In genomic region chr5:175623086-175623485, GRCh38 we compare ENCODE assay signal across 15 cellular contexts. TPM values are rescaled to one million over a fixed set of nuclear protein-coding genes. Genes with fewer than 3 reads are reported as not detected.
DNase-seq lines count a peak whose midpoint lies in the region; TF ChIP-seq lines count a peak whose summit lies in the region.
"Had no signal": no experiment of that assay in that cellular context is flagged by ENCODE, and none has a peak within 500 bp of the region (broad histone marks: within the 10 kb centered on the region; RNA-seq: fewer than 3 reads in every experiment).

No MANE protein-coding gene starts in this region.

- no peaks in the 10 kb centered on the region for H3K9me3 ChIP-seq in neural progenitor cell (ENCODE audit: low read depth)

- H3K4me3 ChIP-seq in neural progenitor cell = no peak overlapping the region
- H3K4me3 ChIP-seq: BLaER1, GM12878 had no signal

- peaks cover 2% of the 10 kb centered on the region for H3K27me3 Mint-ChIP-seq in glutamatergic neuron (ENCODE audit: unreplicated experiment)
- H3K27me3 Mint-ChIP-seq in neural progenitor cell (ENCODE audit: insufficient read depth, low read depth) = peaks cover 3% of the 10 kb centered on the region
- peaks cover 2% of the 10 kb centered on the region for H3K27me3 Mint-ChIP-seq in T-helper 2 cell treated with Interferon-gamma antibody and Interleukin-4, amounts not matched to agents 5 μg/mL and 100 μg/mL, for 36 hours (ENCODE audit: low read depth)

- no peaks in the 10 kb centered on the region for H3K36me3 ChIP-seq in neural progenitor cell
- H3K36me3 ChIP-seq: BLaER1 had no signal

- no peaks in the 10 kb centered on the region for H4K20me1 ChIP-seq in neural progenitor cell (ENCODE audit: low read depth)
- H4K20me1 ChIP-seq: BLaER1 had no signal

- H3K9ac ChIP-seq in neural progenitor cell = no peak overlapping the region
- H3K9ac ChIP-seq: BLaER1 had no signal

- no peaks in the 10 kb centered on the region for H3K4me1 ChIP-seq in neural progenitor cell
- H3K4me1 ChIP-seq: BLaER1 had no signal

- H2AFZ ChIP-seq in neural progenitor cell (replicated peaks) = no peak overlapping the region

- no peaks in the 10 kb centered on the region for H3K79me2 ChIP-seq in neural progenitor cell (ENCODE audit: low read depth)

- H3K4me1 Mint-ChIP-seq in glutamatergic neuron (ENCODE audit: low read depth, unreplicated experiment) (peaks cover 16% of the 10 kb centered on the region), neural progenitor cell (peaks cover 10% of the 10 kb centered on the region)
- H3K4me1 Mint-ChIP-seq in T-helper 2 cell treated with Interferon-gamma antibody and Interleukin-4, amounts not matched to agents 5 μg/mL and 100 μg/mL, for 36 hours (ENCODE audit: low read depth) = no peaks in the 10 kb centered on the region
- H3K4me1 Mint-ChIP-seq: CD8-positive, alpha-beta memory T cell had no signal

- H3K9me3 Mint-ChIP-seq in glutamatergic neuron (ENCODE audit: unreplicated experiment) (peaks cover 2% of the 10 kb centered on the region), neural progenitor cell (peaks cover 10% of the 10 kb centered on the region)
- peaks cover 26% of the 10 kb centered on the region for H3K9me3 Mint-ChIP-seq in T-helper 2 cell treated with Interferon-gamma antibody and Interleukin-4, amounts not matched to agents 5 μg/mL and 100 μg/mL, for 36 hours

- no peak overlapping the region for H3K4me3 Mint-ChIP-seq in glutamatergic neuron (ENCODE audit: unreplicated experiment)
- H3K4me3 Mint-ChIP-seq in neural progenitor cell = no peak overlapping the region
- H3K4me3 Mint-ChIP-seq in T-helper 2 cell treated with Interferon-gamma antibody and Interleukin-4, amounts not matched to agents 5 μg/mL and 100 μg/mL, for 36 hours = no peak overlapping the region
- H3K4me3 Mint-ChIP-seq: CD8-positive, alpha-beta memory T cell had no signal

- TF ChIP-seq CTCF in glutamatergic neuron (IDR thresholded peaks at IDR 0.05; ENCODE audit: partially characterized antibody, unreplicated experiment) = no peak
- no peak for TF ChIP-seq CTCF in neural progenitor cell (IDR thresholded peaks at IDR 0.05)

- H3K27me3 ChIP-seq in neural progenitor cell = no peaks in the 10 kb centered on the region
- H3K27me3 ChIP-seq: BLaER1 had no signal

- H3F3A ChIP-seq in neural progenitor cell (ENCODE audit: low read depth) = no peaks in the 10 kb centered on the region

- DNase-seq in DMS 273 (lab: John Stamatoyannopoulos, UW; ENCODE audit: unreplicated experiment) = peak; percentile 41
- DNase-seq in DMS 273 treated with DMSO at 0.1 percent for 48 hours (lab: John Stamatoyannopoulos, UW) = no peak
- peak; percentile 35 for DNase-seq in SK-N-DZ (ENCODE audit: low spot score)
- DNase-seq in glutamatergic neuron = peak; percentile 36
- DNase-seq in neural progenitor cell (ENCODE audit: low spot score) = no peak
- no peak for DNase-seq in NCI-H1048 (lab: John Stamatoyannopoulos, UW)
- DNase-seq in T-helper 2 cell treated with Interferon-gamma antibody and Interleukin-4, amounts not matched to agents 5 μg/mL and 100 μg/mL, for 36 hours (ENCODE audit: low spot score) = no peak
- no peak for DNase-seq in T1000 (lab: John Stamatoyannopoulos, UW)
- DNase-seq: AML-193; Caco-2; CD8-positive, alpha-beta memory T cell had no signal

- H3K36me3 Mint-ChIP-seq in glutamatergic neuron (ENCODE audit: unreplicated experiment) (no peaks in the 10 kb centered on the region), neural progenitor cell (peaks cover 2% of the 10 kb centered on the region)
- no peaks in the 10 kb centered on the region for H3K36me3 Mint-ChIP-seq in T-helper 2 cell treated with Interferon-gamma antibody and Interleukin-4, amounts not matched to agents 5 μg/mL and 100 μg/mL, for 36 hours (ENCODE audit: low read depth)

- H3K27ac Mint-ChIP-seq in glutamatergic neuron (ENCODE audit: unreplicated experiment) (peak overlapping the region; percentile 29), neural progenitor cell (peak overlapping the region; percentile 48)
- no peak overlapping the region for H3K27ac Mint-ChIP-seq in T-helper 2 cell treated with Interferon-gamma antibody and Interleukin-4, amounts not matched to agents 5 μg/mL and 100 μg/mL, for 36 hours
- H3K27ac Mint-ChIP-seq: CD8-positive, alpha-beta memory T cell had no signal

- H3K4me2 ChIP-seq in neural progenitor cell = no peak overlapping the region
- H3K4me2 ChIP-seq: BLaER1 had no signal

- no peak overlapping the region for H3K27ac ChIP-seq in neural progenitor cell
- H3K27ac ChIP-seq: 22Rv1, BLaER1 had no signal

RNA-seq across cellular contexts. Expression of gene HRH2, which starts 34.8 kb away (rescaled TPM):
- not detected in 2 replicates for polyA plus RNA-seq in SK-N-DZ (2014; cell fraction: cytosol; rRNA removed)
- not detected in 2 replicates for polyA plus RNA-seq in SK-N-DZ (2014; cell fraction: nucleus; rRNA removed)
- not detected for total RNA-seq in glutamatergic neuron (ENCODE audit: unreplicated experiment)
- total RNA-seq in neural progenitor cell (ENCODE audit: low replicate concordance) = 0.19 TPM in 1 of 2 replicates, not detected in the other
- total RNA-seq: Caco-2, G401 had no signal

Comparison
In these comparisons a context has a peak if more than half of its experiments do, and no peak if none do; other contexts are left out.
1. DNase-seq: peak in DMS 273 (single experiment), SK-N-DZ (single experiment) and glutamatergic neuron (single experiment); none in DMS 273 treated with DMSO at 0.1 percent for 48 hours (single experiment), neural progenitor cell (single experiment), NCI-H1048 (single experiment), T-helper 2 cell treated with Interferon-gamma antibody and Interleukin-4, amounts not matched to agents 5 μg/mL and 100 μg/mL, for 36 hours (single experiment) and T1000 (single experiment).